In the genomic region with DNA sequence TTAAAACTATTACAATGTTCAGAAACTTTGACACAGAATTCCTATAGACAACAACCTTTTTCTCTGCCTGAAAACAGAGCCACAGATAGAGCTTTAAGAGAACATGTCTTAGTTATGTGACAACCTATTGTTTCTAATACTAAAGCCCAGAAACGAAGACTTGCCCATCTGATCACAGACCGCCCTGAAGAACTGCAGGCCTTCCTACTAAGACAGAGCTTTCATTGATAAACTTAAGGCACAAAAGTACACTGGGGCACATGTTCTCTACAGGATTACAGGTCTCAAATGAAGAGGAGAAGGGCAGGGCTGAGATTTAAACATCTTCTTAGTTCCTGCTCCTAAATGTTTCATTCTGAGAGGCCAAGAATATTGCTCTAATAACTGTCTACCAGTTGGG, we compare ENCODE assay signal across 1 cellular context.
TF ChIP-seq lines count a peak whose summit lies in the region.

No MANE protein-coding gene starts in this region.

TF ChIP-seq in H1, 55 proteins besides CTCF, POLR2A, EP300 and RAD21:
- TF ChIP-seq FOSL1 (IDR thresholded peaks at IDR 0.05; ENCODE audit: insufficient read depth, low read depth, low read length) (no peak), SAP30 (IDR thresholded peaks at IDR 0.05; ENCODE audit: insufficient read depth, insufficient replicate concordance, low read length) (no peak), SUZ12 (IDR thresholded peaks at IDR 0.05; ENCODE audit: low read length) (no peak), JUND (IDR thresholded peaks at IDR 0.05; ENCODE audit: low read length) (no peak), CBX5 (IDR thresholded peaks at IDR 0.05; ENCODE audit: low read depth, low read length) (no peak), SIRT6 (IDR thresholded peaks at IDR 0.05; ENCODE audit: low read length) (no peak)
- TF ChIP-seq, protein P1, sequence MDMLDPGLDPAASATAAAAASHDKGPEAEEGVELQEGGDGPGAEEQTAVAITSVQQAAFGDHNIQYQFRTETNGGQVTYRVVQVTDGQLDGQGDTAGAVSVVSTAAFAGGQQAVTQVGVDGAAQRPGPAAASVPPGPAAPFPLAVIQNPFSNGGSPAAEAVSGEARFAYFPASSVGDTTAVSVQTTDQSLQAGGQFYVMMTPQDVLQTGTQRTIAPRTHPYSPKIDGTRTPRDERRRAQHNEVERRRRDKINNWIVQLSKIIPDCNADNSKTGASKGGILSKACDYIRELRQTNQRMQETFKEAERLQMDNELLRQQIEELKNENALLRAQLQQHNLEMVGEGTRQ (IDR thresholded peaks at IDR 0.05; ENCODE audit: low read length): no peak
